24 cellular contexts compared by ENCODE assay signal in the genomic region with DNA sequence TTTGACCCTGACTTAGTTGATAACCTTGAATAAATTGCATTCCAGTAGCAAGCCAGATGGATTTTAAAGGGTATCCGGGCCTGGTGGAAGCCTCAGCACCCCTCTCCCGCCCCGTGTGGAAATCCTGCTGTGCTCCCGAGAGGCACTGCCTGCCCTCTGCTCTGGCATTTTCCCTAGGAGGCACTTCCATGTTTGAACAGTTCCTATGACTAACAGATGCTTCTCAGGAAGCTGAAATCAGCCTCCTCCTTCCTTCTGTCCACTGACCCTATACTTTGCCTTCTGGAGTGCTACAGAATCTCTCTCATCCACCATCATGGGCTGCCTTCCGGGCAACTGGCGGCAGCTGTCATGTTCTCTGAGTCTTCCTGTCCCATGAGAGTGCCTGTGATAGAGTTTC.
DNase-seq lines count a peak whose midpoint lies in the region; ATAC-seq, FAIRE-seq and TF ChIP-seq lines count a peak whose summit lies in the region.
"Had no signal": no experiment of that assay in that cellular context is flagged by ENCODE, and none has a peak within 500 bp of the region (broad histone marks: within the 10 kb centered on the region; RNA-seq: fewer than 3 reads in every experiment).

No MANE protein-coding gene starts in this region.

- H3K9me3 ChIP-seq in A549 (no peaks in the 10 kb centered on the region), astrocyte (ENCODE audit: insufficient read depth, low read depth, low read length) (no peaks in the 10 kb centered on the region), Caco-2 (no peaks in the 10 kb centered on the region), psoas muscle (no peaks in the 10 kb centered on the region)
- H3K9me3 ChIP-seq: SJCRH30 had no signal

- H3K4me2 ChIP-seq in A549, result peak overlapping the region; percentile 31
- H3K4me2 ChIP-seq in astrocyte (ENCODE audit: low read length), result no peak overlapping the region
- H3K4me2 ChIP-seq: BLaER1 treated with 17β-estradiol and CSF1 and Interleukin-3, amounts not matched to agents 10 nM and 100 nM; KMS-11 had no signal

- H3K9ac ChIP-seq in astrocyte (ENCODE audit: low read length), result no peak overlapping the region
- H3K9ac ChIP-seq: BLaER1 treated with 17β-estradiol and CSF1 and Interleukin-3, amounts not matched to agents 10 nM and 100 nM; KMS-11 had no signal

- no peak overlapping the region for H3K4me3 Mint-ChIP-seq in astrocyte (ENCODE audit: unreplicated experiment)
- H3K4me3 Mint-ChIP-seq in Caco-2 (ENCODE audit: unreplicated experiment), result no peak overlapping the region
- H3K4me3 Mint-ChIP-seq: CD4-positive, alpha-beta memory T cell; IgD-negative memory B cell; T-helper 17 cell had no signal

- ATAC-seq in A549, result peak; percentile 73 to 78; a peak in 5 of 6 replicates
- ATAC-seq in HG02981 (IDR thresholded peaks at IDR 0.05; ENCODE audit: unreplicated experiment), result no peak
- ATAC-seq in psoas muscle, result no peak
- ATAC-seq: GM12878, Right ventricle myocardium inferior, SK-N-SH treated with all-trans-retinoic acid at 6 μM for 48 hours, T-helper 17 cell had no signal

- H3K27ac ChIP-seq in A549 (0 out of 6 replicates have a peak overlapping the region, but pooled peaks of 1 of the 2 experiments have one; percentile 31), astrocyte (ENCODE audit: low read depth, low read length) (no peak overlapping the region), psoas muscle (no peak overlapping the region)
- H3K27ac ChIP-seq: BLaER1 treated with 17β-estradiol and CSF1 and Interleukin-3, amounts not matched to agents 10 nM and 100 nM; KMS-11; SJCRH30 had no signal

- CTCF ChIA-PET in A549 (lab: Yijun Ruan, JAX) (interaction anchor here (1.1 to 6.9 kb wide), 2 partner anchors 13 to 297 kb away, joined by 3 to 26 read pairs; no protein-coding TSS in a partner anchor), Caco-2 (lab: Charles Lee) (no interaction called here)

- POLR2A ChIA-PET in A549 (lab: Yijun Ruan, JAX), result no interaction called here
- POLR2A ChIA-PET in Caco-2 (lab: Charles Lee), result no interaction called here

- no peaks in the 10 kb centered on the region for H3K79me2 ChIP-seq in astrocyte (ENCODE audit: insufficient read depth, low read length)

- H3K27me3 Mint-ChIP-seq in astrocyte (ENCODE audit: low read depth, unreplicated experiment) (peaks cover 4% of the 10 kb centered on the region), Caco-2 (ENCODE audit: insufficient read depth, unreplicated experiment) (no peaks in the 10 kb centered on the region)
- H3K27me3 Mint-ChIP-seq: CD4-positive, alpha-beta memory T cell; IgD-negative memory B cell; T-helper 17 cell had no signal

- H3K36me3 ChIP-seq in astrocyte (ENCODE audit: insufficient read depth, low read length) (no peaks in the 10 kb centered on the region), Caco-2 (ENCODE audit: control insufficient read depth, insufficient read depth, low read length) (no peaks in the 10 kb centered on the region), psoas muscle (ENCODE audit: insufficient read depth in 1 of 2, low read depth in 1 of 2) (no peaks in the 10 kb centered on the region)
- H3K36me3 ChIP-seq: BLaER1 treated with 17β-estradiol and CSF1 and Interleukin-3, amounts not matched to agents 10 nM and 100 nM; SJCRH30 had no signal

- H3K27ac Mint-ChIP-seq in astrocyte (ENCODE audit: unreplicated experiment) (peak overlapping the region; percentile 69), Caco-2 (ENCODE audit: unreplicated experiment) (no peak overlapping the region)
- H3K27ac Mint-ChIP-seq: CD4-positive, alpha-beta memory T cell; IgD-negative memory B cell; T-helper 17 cell had no signal

- no TSS peak for BruUV-seq in Caco-2 (replicated peaks; lab: Mats Ljungman, UMichigan)

- H3K36me3 Mint-ChIP-seq in astrocyte (ENCODE audit: low read depth, unreplicated experiment), result no peaks in the 10 kb centered on the region
- no peaks in the 10 kb centered on the region for H3K36me3 Mint-ChIP-seq in Caco-2 (ENCODE audit: insufficient read depth, unreplicated experiment)
- H3K36me3 Mint-ChIP-seq: CD4-positive, alpha-beta memory T cell; IgD-negative memory B cell had no signal

- H3K4me1 ChIP-seq in A549, result peaks cover 8% of the 10 kb centered on the region; the same call in 2 of the 3 replicates
- H3K4me1 ChIP-seq in astrocyte (ENCODE audit: insufficient read depth, low read length), result peaks cover 6% of the 10 kb centered on the region
- H3K4me1 ChIP-seq in Caco-2, result no peaks in the 10 kb centered on the region
- no peaks in the 10 kb centered on the region for H3K4me1 ChIP-seq in psoas muscle
- H3K4me1 ChIP-seq: SJCRH30 had no signal

- TF ChIP-seq RAD21 in A549 (conservative IDR thresholded peaks at IDR 0.05 in 1 of 2, IDR thresholded peaks at IDR 0.05 in 1 of 2), result no peak

- H3K4me3 ChIP-seq in A549 (no peak overlapping the region), astrocyte (ENCODE audit: insufficient read depth, low read depth, low read length) (no peak overlapping the region), Caco-2 (ENCODE audit: low read depth, low read length) (no peak overlapping the region), psoas muscle (no peak overlapping the region)
- H3K4me3 ChIP-seq: BLaER1 treated with 17β-estradiol and CSF1 and Interleukin-3, amounts not matched to agents 10 nM and 100 nM; GM12878; SJCRH30 had no signal

- FAIRE-seq in A549 (lab: Jason Lieb, UNC) (no peak), astrocyte (lab: Jason Lieb, UNC) (no peak)
- FAIRE-seq: G401.6, GM12878, H54 had no signal

- 12% methylated on average over 6 of the region's 6 CpGs for WGBS in A549 (ENCODE audit: missing lambda C conversion rate)
- 21 to 26% (median 22%) methylated on average over 6 of the region's 6 CpGs for WGBS in psoas muscle, 3 donors

- no peaks in the 10 kb centered on the region for H3K9me3 Mint-ChIP-seq in astrocyte (ENCODE audit: unreplicated experiment)
- H3K9me3 Mint-ChIP-seq in Caco-2 (ENCODE audit: unreplicated experiment), result no peaks in the 10 kb centered on the region

- no peak overlapping the region for H2AFZ ChIP-seq in astrocyte (ENCODE audit: low read depth, low read length)

- TF ChIP-seq CTCF in A549 (IDR thresholded peaks at IDR 0.05) (no peak), astrocyte (IDR thresholded peaks at IDR 0.05; ENCODE audit: insufficient read depth, low read depth, low read length) (no peak), Caco-2 (IDR thresholded peaks at IDR 0.05; ENCODE audit: insufficient read depth in 1 of 2, low read depth in 1 of 2, low read length in 1 of 2, severe bottlenecking in 1 of 2, unreplicated experiment in 1 of 2) (no peak), psoas muscle (IDR thresholded peaks at IDR 0.05) (no peak)

- no peaks in the 10 kb centered on the region for H4K20me1 ChIP-seq in astrocyte (ENCODE audit: insufficient read depth, low read length)
- H4K20me1 ChIP-seq: BLaER1 treated with 17β-estradiol and CSF1 and Interleukin-3, amounts not matched to agents 10 nM and 100 nM had no signal

- DNase-seq in A549 (ENCODE audit: low read depth in 1 of 2, low spot score in 1 of 2) (peak in 1 of 2 experiments; percentile 25), DMS 273 treated with DMSO at 0.1 percent for 48 hours (lab: John Stamatoyannopoulos, UW) (peak; percentile 18), NCI-H510A treated with DMSO at 0.1 percent for 48 hours (lab: John Stamatoyannopoulos, UW) (peak; percentile 18), astrocyte (ENCODE audit: low read depth) (no peak), NCI-H146 treated with DMSO at 0.1 percent for 48 hours (lab: John Stamatoyannopoulos, UW; ENCODE audit: unreplicated experiment) (no peak), Caco-2 (no peak), psoas muscle (no peak)
- DNase-seq: Calu3; CD4-positive, alpha-beta memory T cell; MM.1S; NCI-H1694; NCI-H2029 treated with DMSO at 0.1 percent for 48 hours; T-helper 17 cell; T1000 had no signal

- no peak for TF ChIP-seq EP300 in A549 (IDR thresholded peaks at IDR 0.05)

- intact Hi-C loops in Caco-2 (cut with micrococcal nuclease; ENCODE audit: unreplicated experiment) (no loop called here), psoas muscle (cut with DNase I) (loop anchor here in 1 of 2 donors (1.0 kb wide), 1 partner anchor 30 kb away; no protein-coding TSS in a partner anchor)

- H3K4me1 Mint-ChIP-seq in astrocyte (ENCODE audit: low read depth, unreplicated experiment) (peaks cover 8% of the 10 kb centered on the region), Caco-2 (ENCODE audit: low read depth, unreplicated experiment) (no peaks in the 10 kb centered on the region)
- H3K4me1 Mint-ChIP-seq: CD4-positive, alpha-beta memory T cell; IgD-negative memory B cell; T-helper 17 cell had no signal

- no peak for TF ChIP-seq POLR2A in A549 (IDR thresholded peaks at IDR 0.05; ENCODE audit: low read length)

- no peaks in the 10 kb centered on the region for H3K27me3 ChIP-seq in astrocyte (ENCODE audit: insufficient read depth, low read length)
- no peaks in the 10 kb centered on the region for H3K27me3 ChIP-seq in Caco-2 (replicated peaks; ENCODE audit: control insufficient read depth, insufficient read depth, low read length)
- H3K27me3 ChIP-seq in psoas muscle (ENCODE audit: insufficient read depth in 3 of 3, low read length in 2 of 3), result no peaks in the 10 kb centered on the region
- H3K27me3 ChIP-seq: BLaER1 treated with 17β-estradiol and CSF1 and Interleukin-3, amounts not matched to agents 10 nM and 100 nM; SJCRH30 had no signal

TF ChIP-seq in A549, 52 proteins besides CTCF, POLR2A, EP300 and RAD21 (continues in another document):
- no peak for TF ChIP-seq HOXB13 (CRISPR knock-in tag; IDR thresholded peaks at IDR 0.05; ENCODE audit: low read depth)
- no peak for TF ChIP-seq POLR2AphosphoS2 (conservative IDR thresholded peaks at IDR 0.05; ENCODE audit: low read length)
- no peak for TF ChIP-seq ESRRA (IDR thresholded peaks at IDR 0.05; ENCODE audit: borderline replicate concordance, low read length)
- no peak for TF ChIP-seq NFE2L2 (conservative IDR thresholded peaks at IDR 0.05; ENCODE audit: low read length)
- no peak for TF ChIP-seq EHMT2 (IDR thresholded peaks at IDR 0.05; ENCODE audit: low read depth)
- TF ChIP-seq, protein P1, sequence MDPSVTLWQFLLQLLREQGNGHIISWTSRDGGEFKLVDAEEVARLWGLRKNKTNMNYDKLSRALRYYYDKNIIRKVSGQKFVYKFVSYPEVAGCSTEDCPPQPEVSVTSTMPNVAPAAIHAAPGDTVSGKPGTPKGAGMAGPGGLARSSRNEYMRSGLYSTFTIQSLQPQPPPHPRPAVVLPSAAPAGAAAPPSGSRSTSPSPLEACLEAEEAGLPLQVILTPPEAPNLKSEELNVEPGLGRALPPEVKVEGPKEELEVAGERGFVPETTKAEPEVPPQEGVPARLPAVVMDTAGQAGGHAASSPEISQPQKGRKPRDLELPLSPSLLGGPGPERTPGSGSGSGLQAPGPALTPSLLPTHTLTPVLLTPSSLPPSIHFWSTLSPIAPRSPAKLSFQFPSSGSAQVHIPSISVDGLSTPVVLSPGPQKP (IDR thresholded peaks at IDR 0.05; ENCODE audit: low read depth, low read length), result no peak

Comparison
In these comparisons a context has a peak if more than half of its experiments do, and no peak if none do; other contexts are left out.
1. ATAC-seq: peak in A549 (2 of 2); none in HG02981 (single experiment) and psoas muscle (0 of 4).
2. DNase-seq: peak in DMS 273 treated with DMSO at 0.1 percent for 48 hours (single experiment) and NCI-H510A treated with DMSO at 0.1 percent for 48 hours (single experiment); none in astrocyte (single experiment), NCI-H146 treated with DMSO at 0.1 percent for 48 hours (single experiment), Caco-2 (0 of 2) and psoas muscle (0 of 2).